ENCODE assay signal across 8 cellular contexts in genomic region chr10:128268015-128268722, GRCh38.
A peak's percentile ranks its signal among the peaks of the same experiment; 100 is the strongest.
DNase-seq lines count a peak whose midpoint lies in the region; ATAC-seq and TF ChIP-seq lines count a peak whose summit lies in the region.

No MANE protein-coding gene starts in this region.

- peak; percentile 91 for DNase-seq in H7
- DNase-seq in Panc1 (ENCODE audit: low read depth, low spot score), result no peak
- no peak for DNase-seq in heart left ventricle
- DNase-seq in testis, result peak; percentile 65
- no peak for DNase-seq in activated effector memory CD4-positive, alpha-beta T cell treated with Interleukin-2 at 50 U/mL for 16 hours
- no peak for DNase-seq in HuH-7.5 (ENCODE audit: low spot score)
- DNase-seq in foreskin fibroblast, result no peak

- H3K4me1 ChIP-seq in BLaER1, result peaks cover 18% of the 10 kb centered on the region
- no peaks in the 10 kb centered on the region for H3K4me1 ChIP-seq in Panc1 (ENCODE audit: control insufficient read depth, insufficient read depth, low read length)
- no peaks in the 10 kb centered on the region for H3K4me1 ChIP-seq in heart left ventricle
- no peaks in the 10 kb centered on the region for H3K4me1 ChIP-seq in testis

- POLR2A ChIA-PET in Panc1 (lab: Charles Lee), result no interaction called here

- H3K9ac ChIP-seq in BLaER1, result no peak overlapping the region

- no peak overlapping the region for H3K4me2 ChIP-seq in BLaER1

- H3K27ac ChIP-seq in BLaER1 (0 out of 2 replicates have a peak overlapping the region, but pooled peaks have one; percentile 19), Panc1 (ENCODE audit: low read length) (no peak overlapping the region), heart left ventricle (no peak overlapping the region), testis (no peak overlapping the region)

- TF ChIP-seq POLR2A in heart left ventricle (IDR thresholded peaks at IDR 0.05) (no peak), testis (IDR thresholded peaks at IDR 0.05) (no peak)

- WGBS in heart left ventricle, 4 donors, result 18 to 39% (median 34%) methylated on average over 18 to 25 of the region's 25 CpGs
- WGBS in testis, 2 donors, result 11 to 33% methylated on average over 22 to 25 of the region's 25 CpGs

- in situ Hi-C loops in Panc1 (cut with HindIII; ENCODE audit: low pct_unique_long_range_greater_than_20kb, low sequenced_read_pairs), result no loop called here

- H4K20me1 ChIP-seq in BLaER1, result peaks cover 93% of the 10 kb centered on the region

- intact Hi-C loops in Panc1 (cut with micrococcal nuclease; ENCODE audit: unreplicated experiment), result loop anchor here (5.0 kb wide), 2 partner anchors 259 to 594 kb away; no protein-coding TSS in a partner anchor
- intact Hi-C loops in heart left ventricle (cut with DNase I), result loop anchor here (2.0 to 10.0 kb wide), 8 partner anchors 259 to 1707 kb away; no protein-coding TSS in a partner anchor
- intact Hi-C loops in testis (cut with DNase I; ENCODE audit: low total_unique reads), result no loop called here

- peak; percentile 86 for TF ChIP-seq CTCF in Panc1 (IDR thresholded peaks at IDR 0.05)
- TF ChIP-seq CTCF in heart left ventricle (IDR thresholded peaks at IDR 0.05), result peak in 11 of 12 donors; percentile 17 to 62 (median 46)
- TF ChIP-seq CTCF in testis (IDR thresholded peaks at IDR 0.05), result peak in 1 of 3 experiments; percentile 47
- TF ChIP-seq CTCF in foreskin fibroblast (IDR thresholded peaks at IDR 0.05; ENCODE audit: low read depth, low read length), result no peak

- CTCF ChIA-PET in Panc1 (lab: Charles Lee), result interaction anchor here (0.6 to 0.9 kb wide), 4 partner anchors 12 to 471 kb away, joined by 3 to 6 read pairs (median 4); no protein-coding TSS in a partner anchor

- H3K36me3 ChIP-seq in BLaER1, result peaks cover 47% of the 10 kb centered on the region
- H3K36me3 ChIP-seq in H7 (replicated peaks; ENCODE audit: control insufficient read depth, insufficient read depth, low read length), result no peaks in the 10 kb centered on the region
- H3K36me3 ChIP-seq in Panc1 (ENCODE audit: control insufficient read depth, insufficient read depth, low read length), result no peaks in the 10 kb centered on the region
- no peaks in the 10 kb centered on the region for H3K36me3 ChIP-seq in heart left ventricle
- H3K36me3 ChIP-seq in testis (ENCODE audit: low read depth, missing control alignments), result no peaks in the 10 kb centered on the region

- peak; percentile 84 for ATAC-seq in Panc1
- peak in 2 of 4 donors; percentile 33 to 48 for ATAC-seq in heart left ventricle

- no peak overlapping the region for H3K4me3 ChIP-seq in BLaER1
- no peak overlapping the region for H3K4me3 ChIP-seq in H7 (ENCODE audit: insufficient read depth, low read depth, low read length)
- H3K4me3 ChIP-seq in Panc1 (ENCODE audit: low read depth in 2 of 2, low read length in 2 of 2), result no peak overlapping the region
- H3K4me3 ChIP-seq in heart left ventricle, result no peak overlapping the region
- peak overlapping the region in 1 of 2 donors; percentile 31 for H3K4me3 ChIP-seq in testis
- H3K4me3 ChIP-seq in foreskin fibroblast (ENCODE audit: low read depth in 1 of 2, low read length in 2 of 2), result no peak overlapping the region

- H3K9me3 ChIP-seq in BLaER1 (no peaks in the 10 kb centered on the region), Panc1 (ENCODE audit: control insufficient read depth, insufficient read depth, low read depth, low read length) (no peaks in the 10 kb centered on the region), heart left ventricle (no peaks in the 10 kb centered on the region), testis (no peaks in the 10 kb centered on the region)

- no TSS peak for BruUV-seq in Panc1 (replicated peaks; lab: Mats Ljungman, UMichigan)

- no peaks in the 10 kb centered on the region for H3K27me3 ChIP-seq in BLaER1
- H3K27me3 ChIP-seq in H7 (ENCODE audit: control insufficient read depth, insufficient read depth, low read length), result no peaks in the 10 kb centered on the region
- peaks cover 15% of the 10 kb centered on the region for H3K27me3 ChIP-seq in Panc1 (ENCODE audit: control insufficient read depth, insufficient read depth, low read length)
- peaks cover 7 to 82% (median 34%) of the 10 kb centered on the region in 9 donors for H3K27me3 ChIP-seq in heart left ventricle
- H3K27me3 ChIP-seq in testis, result no peaks in the 10 kb centered on the region

Comparison
In these comparisons a context has a peak if more than half of its experiments do, and no peak if none do; other contexts are left out.
1. DNase-seq: peak in H7 (single experiment) and testis (single experiment); none in Panc1 (single experiment), heart left ventricle (0 of 5), activated effector memory CD4-positive, alpha-beta T cell treated with Interleukin-2 at 50 U/mL for 16 hours (single experiment), HuH-7.5 (single experiment) and foreskin fibroblast (0 of 2).